22 cellular contexts compared by ENCODE assay signal in the genomic region with DNA sequence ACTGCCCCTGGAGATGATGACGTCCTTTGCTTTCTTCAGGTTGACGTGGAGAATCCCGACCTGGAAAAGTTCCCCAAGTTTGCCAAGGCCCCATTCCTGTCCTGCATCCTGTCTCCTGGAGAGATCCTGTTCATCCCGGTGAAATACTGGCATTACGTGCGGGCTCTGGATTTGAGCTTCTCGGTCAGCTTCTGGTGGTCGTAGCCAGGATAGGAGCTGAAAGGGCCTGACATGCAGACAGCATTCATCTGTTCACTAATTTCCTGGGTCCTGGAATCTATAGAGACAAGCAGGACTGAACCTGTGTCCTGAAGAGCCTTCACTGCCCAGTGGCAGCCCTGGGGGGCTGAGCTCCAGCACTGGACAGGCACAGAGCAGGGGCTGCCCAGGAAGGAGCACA.
"Had no signal": no experiment of that assay in that cellular context is flagged by ENCODE, and none has a peak within 500 bp of the region (broad histone marks: within the 10 kb centered on the region; RNA-seq: fewer than 3 reads in every experiment).

No MANE protein-coding gene starts in this region.

- H3K36me3 ChIP-seq: neural progenitor cell, ovary, right atrium auricular region, uterus had no signal

- H3K9me3 ChIP-seq: left lung, lower lobe of right lung, neutrophil, ovary, right atrium auricular region, right lobe of liver, tibial nerve, uterus had no signal

- H3K27me3 ChIP-seq: left lung, neural progenitor cell, neutrophil, ovary, right atrium auricular region, right lobe of liver, tibial nerve, uterus had no signal

- H2AFZ ChIP-seq: neural progenitor cell had no signal

- H3K4me3 ChIP-seq: left lung, lower lobe of right lung, neural progenitor cell, ovary, right atrium auricular region, right lobe of liver, smooth muscle cell, tibial nerve, uterus had no signal

- H3K4me1 ChIP-seq: neural progenitor cell had no signal

- DNase-seq: hypothalamus; immature natural killer cell; kidney; left colon; left lung; mammary epithelial cell; mesendoderm; naive B cell; occipital lobe; stimulated activated CD4-positive, alpha-beta T cell treated with anti-CD3 and anti-CD28 coated beads, Interleukin-2, amount 100 ng/mL, for 24 hours; stimulated activated CD4-positive, alpha-beta T cell treated with anti-CD3 and anti-CD28 coated beads, Interleukin-4, amount 100 ng/mL, for 1 hour; stimulated activated naive CD4-positive, alpha-beta T cell treated with Interleukin-2 at 50 U/mL for 16 hours; stimulated activated naive CD8-positive, alpha-beta T cell treated with anti-CD3 and anti-CD28 coated beads, Interleukin-15, amount 100 ng/mL, for 72 hours; uterus had no signal

- H3K9ac ChIP-seq: neural progenitor cell had no signal

- ATAC-seq: left colon; left lung; lower lobe of right lung; right lobe of liver; stimulated activated naive CD8-positive, alpha-beta T cell treated with anti-CD3 and anti-CD28 coated beads, Interleukin-15, amount 100 ng/mL, for 72 hours had no signal

- H3K4me2 ChIP-seq: neural progenitor cell, smooth muscle cell had no signal

- H3K27ac ChIP-seq: left lung, lower lobe of right lung, neural progenitor cell, neutrophil, ovary, right atrium auricular region, tibial nerve, uterus had no signal
